Comparison of ENCODE assay signal across 14 cellular contexts in genomic region chr18:8121942-8122480, GRCh38.
DNase-seq lines count a peak whose midpoint lies in the region; ATAC-seq lines count a peak whose summit lies in the region.
"Had no signal": no experiment of that assay in that cellular context is flagged by ENCODE, and none has a peak within 500 bp of the region (broad histone marks: within the 10 kb centered on the region; RNA-seq: fewer than 3 reads in every experiment).

No MANE protein-coding gene starts in this region.

- peak; percentile 14 for DNase-seq in AG08396 (ENCODE audit: low spot score)
- peak; percentile 27 for DNase-seq in LHCN-M2 (ENCODE audit: low read depth)
- DNase-seq in dedifferentiated amniotic fluid mesenchymal stem cell (ENCODE audit: extremely low spot score), result peak; percentile 43
- peak; percentile 69 for DNase-seq in kidney glomerular epithelial cell (lab: John Stamatoyannopoulos, UW)
- no peak for DNase-seq in stimulated activated naive CD8-positive, alpha-beta T cell treated with anti-CD3 and anti-CD28 coated beads, Interleukin-15, Interleukin-2, amounts not matched to agents 100 U/mL and 50 U/mL, for 24 hours
- no peak for DNase-seq in DMS 273 treated with DMSO at 0.1 percent for 48 hours (lab: John Stamatoyannopoulos, UW)
- DNase-seq: activated CD8-positive, alpha-beta memory T cell treated with anti-CD3 and anti-CD28 coated beads, Interleukin-2, amount 50 U/mL, for 48 hours; activated naive CD8-positive, alpha-beta T cell treated with anti-CD3 and anti-CD28 coated beads, Interleukin-2, amount 50 U/mL, for 24 hours; spleen; T-helper 9 cell; uterus had no signal

- ATAC-seq in GM19455 (IDR thresholded peaks at IDR 0.05; ENCODE audit: unreplicated experiment), result no peak
- no peak for ATAC-seq in stimulated activated naive CD8-positive, alpha-beta T cell treated with anti-CD3 and anti-CD28 coated beads, Interleukin-15, Interleukin-2, amounts not matched to agents 100 U/mL and 50 U/mL, for 24 hours
- no peak for ATAC-seq in GM19397 (IDR thresholded peaks at IDR 0.05; ENCODE audit: unreplicated experiment)
- ATAC-seq: activated naive CD8-positive, alpha-beta T cell treated with anti-CD3 and anti-CD28 coated beads, Interleukin-2, amount 50 U/mL, for 24 hours; natural killer cell treated with Interleukin-12 subunit alpha and Interleukin-12 subunit beta and Interleukin-15 and Interleukin-18, amount 100 ng/mL, for 72 hours had no signal

Comparison
In these comparisons a context has a peak if more than half of its experiments do, and no peak if none do; other contexts are left out.
1. DNase-seq: peak in AG08396 (single experiment), LHCN-M2 (single experiment), dedifferentiated amniotic fluid mesenchymal stem cell (single experiment) and kidney glomerular epithelial cell (single experiment); none in stimulated activated naive CD8-positive, alpha-beta T cell treated with anti-CD3 and anti-CD28 coated beads, Interleukin-15, Interleukin-2, amounts not matched to agents 100 U/mL and 50 U/mL, for 24 hours (single experiment) and DMS 273 treated with DMSO at 0.1 percent for 48 hours (single experiment).